In the genomic region with DNA sequence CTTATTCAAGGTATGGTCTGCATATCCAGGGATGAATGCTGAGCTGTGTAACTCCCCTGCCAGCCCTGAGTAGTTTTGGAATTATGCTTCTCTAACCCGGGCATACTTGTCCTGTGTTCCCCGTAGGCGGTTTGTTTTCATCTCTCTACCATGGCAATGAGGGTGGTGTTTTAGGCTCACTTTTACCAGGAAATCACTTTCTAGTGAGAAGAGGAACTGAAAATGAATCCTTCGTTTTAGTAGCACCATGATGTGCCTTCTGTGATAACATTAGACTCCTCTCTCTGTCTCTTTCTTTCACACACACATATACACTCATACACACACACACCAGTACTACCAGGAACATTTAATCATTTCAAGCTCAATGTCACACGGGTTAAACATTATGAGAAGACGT, we compare ENCODE assay signal across 11 cellular contexts. TPM values are rescaled to one million over a fixed set of nuclear protein-coding genes. Genes with fewer than 3 reads are reported as not detected.
A peak's percentile ranks its signal among the peaks of the same experiment; 100 is the strongest.
DNase-seq lines count a peak whose midpoint lies in the region; ATAC-seq lines count a peak whose summit lies in the region.
"Had no signal": no experiment of that assay in that cellular context is flagged by ENCODE, and none has a peak within 500 bp of the region (broad histone marks: within the 10 kb centered on the region; RNA-seq: fewer than 3 reads in every experiment).

No MANE protein-coding gene starts in this region.

- ATAC-seq in activated naive CD8-positive, alpha-beta T cell treated with anti-CD3 and anti-CD28 coated beads, Interleukin-2, amount 50 U/mL, for 24 hours, result peak; percentile 28
- peak; percentile 97 for ATAC-seq in HG02759 (IDR thresholded peaks at IDR 0.05; ENCODE audit: unreplicated experiment)
- ATAC-seq in HG03575 (IDR thresholded peaks at IDR 0.05; ENCODE audit: extremely low read depth, insufficient number of reproducible peaks, low FRiP score, unreplicated experiment), result peak; percentile 92
- peak; percentile 44 for ATAC-seq in stimulated activated effector memory CD8-positive, alpha-beta T cell treated with anti-CD3 and anti-CD28 coated beads, Interleukin-12 subunit alpha, Interleukin-12 subunit beta, amount 100 ng/mL, for 72 hours

- H3K27me3 Mint-ChIP-seq in activated naive CD8-positive, alpha-beta T cell treated with anti-CD3 and anti-CD28 coated beads, Interleukin-2, amount 50 U/mL, for 24 hours, result peaks cover 41% of the 10 kb centered on the region
- H3K27me3 Mint-ChIP-seq in activated naive CD8-positive, alpha-beta T cell treated with anti-CD3 and anti-CD28 coated beads for 36 hours, result peaks cover 37% of the 10 kb centered on the region

- H3K9me3 Mint-ChIP-seq in activated naive CD8-positive, alpha-beta T cell treated with anti-CD3 and anti-CD28 coated beads, Interleukin-2, amount 50 U/mL, for 24 hours, result peaks cover 5% of the 10 kb centered on the region
- H3K9me3 Mint-ChIP-seq in activated naive CD8-positive, alpha-beta T cell treated with anti-CD3 and anti-CD28 coated beads for 36 hours, result peaks cover 6% of the 10 kb centered on the region
- H3K9me3 Mint-ChIP-seq in stimulated activated effector memory CD8-positive, alpha-beta T cell treated with anti-CD3 and anti-CD28 coated beads, Interleukin-12 subunit alpha, Interleukin-12 subunit beta, amount 100 ng/mL, for 72 hours, result no peaks in the 10 kb centered on the region

- peaks cover 2% of the 10 kb centered on the region for H3K36me3 Mint-ChIP-seq in activated naive CD8-positive, alpha-beta T cell treated with anti-CD3 and anti-CD28 coated beads, Interleukin-2, amount 50 U/mL, for 24 hours (ENCODE audit: low read depth)
- H3K36me3 Mint-ChIP-seq in activated naive CD8-positive, alpha-beta T cell treated with anti-CD3 and anti-CD28 coated beads for 36 hours, result no peaks in the 10 kb centered on the region
- H3K36me3 Mint-ChIP-seq in stimulated activated effector memory CD8-positive, alpha-beta T cell treated with anti-CD3 and anti-CD28 coated beads, Interleukin-12 subunit alpha, Interleukin-12 subunit beta, amount 100 ng/mL, for 72 hours, result no peaks in the 10 kb centered on the region

- DNase-seq in activated naive CD8-positive, alpha-beta T cell treated with anti-CD3 and anti-CD28 coated beads, Interleukin-2, amount 50 U/mL, for 24 hours, result no peak
- DNase-seq in activated naive CD8-positive, alpha-beta T cell treated with anti-CD3 and anti-CD28 coated beads for 36 hours, result no peak
- DNase-seq in stimulated activated effector memory CD8-positive, alpha-beta T cell treated with anti-CD3 and anti-CD28 coated beads, Interleukin-12 subunit alpha, Interleukin-12 subunit beta, amount 100 ng/mL, for 72 hours (ENCODE audit: low spot score in 2 of 2), result no peak
- no peak for DNase-seq in GOT3 (lab: John Stamatoyannopoulos, UW)
- DNase-seq in posterior vena cava (ENCODE audit: low spot score), result no peak
- DNase-seq in DMS53 (lab: John Stamatoyannopoulos, UW), result no peak
- DNase-seq: activated naive CD4-positive, alpha-beta T cell; NCI-H1436 had no signal

- no peak overlapping the region for H3K4me3 Mint-ChIP-seq in activated naive CD8-positive, alpha-beta T cell treated with anti-CD3 and anti-CD28 coated beads, Interleukin-2, amount 50 U/mL, for 24 hours
- no peak overlapping the region for H3K4me3 Mint-ChIP-seq in activated naive CD8-positive, alpha-beta T cell treated with anti-CD3 and anti-CD28 coated beads for 36 hours
- no peak overlapping the region for H3K4me3 Mint-ChIP-seq in stimulated activated effector memory CD8-positive, alpha-beta T cell treated with anti-CD3 and anti-CD28 coated beads, Interleukin-12 subunit alpha, Interleukin-12 subunit beta, amount 100 ng/mL, for 72 hours
- H3K4me3 Mint-ChIP-seq: T-helper 1 cell treated with Interleukin-12 subunit alpha and Interleukin-12 subunit beta and Interleukin-4 antibody, amounts not matched to agents 30 μg/mL and 1 μg/mL, for 36 hours had no signal

- H3K27ac Mint-ChIP-seq in activated naive CD8-positive, alpha-beta T cell treated with anti-CD3 and anti-CD28 coated beads, Interleukin-2, amount 50 U/mL, for 24 hours, result peak overlapping the region; percentile 2
- H3K27ac Mint-ChIP-seq in activated naive CD8-positive, alpha-beta T cell treated with anti-CD3 and anti-CD28 coated beads for 36 hours, result no peak overlapping the region
- H3K27ac Mint-ChIP-seq in stimulated activated effector memory CD8-positive, alpha-beta T cell treated with anti-CD3 and anti-CD28 coated beads, Interleukin-12 subunit alpha, Interleukin-12 subunit beta, amount 100 ng/mL, for 72 hours, result no peak overlapping the region
- H3K27ac Mint-ChIP-seq: T-helper 1 cell treated with Interleukin-12 subunit alpha and Interleukin-12 subunit beta and Interleukin-4 antibody, amounts not matched to agents 30 μg/mL and 1 μg/mL, for 36 hours had no signal

- peaks cover 13% of the 10 kb centered on the region for H3K4me1 Mint-ChIP-seq in activated naive CD8-positive, alpha-beta T cell treated with anti-CD3 and anti-CD28 coated beads, Interleukin-2, amount 50 U/mL, for 24 hours
- peaks cover 2% of the 10 kb centered on the region for H3K4me1 Mint-ChIP-seq in activated naive CD8-positive, alpha-beta T cell treated with anti-CD3 and anti-CD28 coated beads for 36 hours
- H3K4me1 Mint-ChIP-seq in stimulated activated effector memory CD8-positive, alpha-beta T cell treated with anti-CD3 and anti-CD28 coated beads, Interleukin-12 subunit alpha, Interleukin-12 subunit beta, amount 100 ng/mL, for 72 hours, result peaks cover 6% of the 10 kb centered on the region

- intact Hi-C loops in posterior vena cava (cut with DNase I), result loop anchor here in 1 of 2 donors (10.0 kb wide), 1 partner anchor 101 kb away; no protein-coding TSS in a partner anchor

RNA-seq across cellular contexts. Expression of a gene that starts 31.2 kb away (rescaled TPM):
- 100 to 1,000 TPM; 231 to 242 TPM for total RNA-seq in activated naive CD8-positive, alpha-beta T cell treated with anti-CD3 and anti-CD28 coated beads for 36 hours
- total RNA-seq in posterior vena cava, result 100 to 1,000 TPM; 109 to 216 TPM

Comparison
In these comparisons a context has a peak if more than half of its experiments do, and no peak if none do; other contexts are left out.
1. ATAC-seq: peak in every context shown above with its lines; median percentile 97 in HG02759; 92 in HG03575; 44 in stimulated activated effector memory CD8-positive, alpha-beta T cell treated with anti-CD3 and anti-CD28 coated beads, Interleukin-12 subunit alpha, Interleukin-12 subunit beta, amount 100 ng/mL, for 72 hours; 28 in activated naive CD8-positive, alpha-beta T cell treated with anti-CD3 and anti-CD28 coated beads, Interleukin-2, amount 50 U/mL, for 24 hours.